31 cellular contexts compared by ENCODE assay signal in the genomic region with DNA sequence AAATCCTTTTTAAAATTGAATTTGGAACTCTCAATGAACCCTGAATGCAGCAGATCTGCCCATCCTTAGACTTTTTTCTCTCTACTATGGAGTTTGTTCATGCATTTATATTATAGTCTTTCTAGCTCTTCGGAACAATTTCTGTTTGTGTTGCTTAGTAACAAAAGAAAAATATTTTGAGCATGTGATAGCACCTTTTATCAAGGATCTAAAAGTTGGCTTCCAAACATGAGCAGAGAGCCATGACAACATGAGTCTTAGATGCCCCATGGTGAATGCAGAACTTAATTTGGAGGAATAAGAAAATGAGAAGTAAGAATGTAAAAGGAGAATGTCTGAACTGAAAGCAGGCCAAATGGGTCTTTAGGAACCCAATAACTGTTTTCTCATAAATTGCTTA.
DNase-seq lines count a peak whose midpoint lies in the region; ATAC-seq, FAIRE-seq and TF ChIP-seq lines count a peak whose summit lies in the region.
"Had no signal": no experiment of that assay in that cellular context is flagged by ENCODE, and none has a peak within 500 bp of the region (broad histone marks: within the 10 kb centered on the region; RNA-seq: fewer than 3 reads in every experiment).

No MANE protein-coding gene starts in this region.

- H2AFZ ChIP-seq in GM23338 = peak overlapping the region; percentile 78; the same call in 1 of the 2 replicates

- H3K79me2 ChIP-seq in GM23338 (replicated peaks; ENCODE audit: insufficient read depth) = no peaks in the 10 kb centered on the region

- H3K27ac Mint-ChIP-seq in GM23338 (no peak overlapping the region), mesothelial cell of epicardium (peak overlapping the region; percentile 47)
- H3K27ac Mint-ChIP-seq: activated CD4-positive, alpha-beta T cell treated with anti-CD3 and anti-CD28 coated beads, Interleukin-2, amount 10 ng/mL, durations not matched to agents 24 days and 14 days; activated naive CD8-positive, alpha-beta T cell; B cell; CD4-positive, alpha-beta memory T cell; endodermal cell; IgD-negative memory B cell had no signal

- no peaks in the 10 kb centered on the region for H3K9me3 Mint-ChIP-seq in GM23338
- H3K9me3 Mint-ChIP-seq in mesothelial cell of epicardium = peaks cover 4% of the 10 kb centered on the region
- H3K9me3 Mint-ChIP-seq: activated CD4-positive, alpha-beta T cell treated with anti-CD3 and anti-CD28 coated beads, Interleukin-2, amount 10 ng/mL, durations not matched to agents 24 days and 14 days had no signal

- no peaks in the 10 kb centered on the region for H3F3A ChIP-seq in GM23338 (replicated peaks; ENCODE audit: low read depth)

- no peaks in the 10 kb centered on the region for H3K27me3 ChIP-seq in GM23338 (ENCODE audit: insufficient read depth)
- H3K27me3 ChIP-seq: neutrophil had no signal

- H3K4me2 ChIP-seq in GM23338 = no peak overlapping the region

- no peaks in the 10 kb centered on the region for H4K20me1 ChIP-seq in GM23338 (replicated peaks; ENCODE audit: insufficient read depth)

- no peaks in the 10 kb centered on the region for H3K27me3 Mint-ChIP-seq in GM23338 (ENCODE audit: insufficient read depth, low read depth, poor library complexity)
- no peaks in the 10 kb centered on the region for H3K27me3 Mint-ChIP-seq in mesothelial cell of epicardium (ENCODE audit: low read depth)
- H3K27me3 Mint-ChIP-seq: activated CD4-positive, alpha-beta T cell treated with anti-CD3 and anti-CD28 coated beads, Interleukin-2, amount 10 ng/mL, durations not matched to agents 24 days and 14 days had no signal

- ATAC-seq in GM23338 (no peak), HG03175 (IDR thresholded peaks at IDR 0.05; ENCODE audit: unreplicated experiment) (no peak)
- ATAC-seq: left lobe of liver, sciatic nerve had no signal

- H3K4me1 Mint-ChIP-seq in GM23338 = peaks cover 35% of the 10 kb centered on the region
- H3K4me1 Mint-ChIP-seq in mesothelial cell of epicardium = peaks cover 6% of the 10 kb centered on the region
- H3K4me1 Mint-ChIP-seq: activated CD4-positive, alpha-beta T cell treated with anti-CD3 and anti-CD28 coated beads, Interleukin-2, amount 10 ng/mL, durations not matched to agents 24 days and 14 days; B cell; CD4-positive, alpha-beta memory T cell had no signal

- no peak for FAIRE-seq in GM19239 (lab: Jason Lieb, UNC)

- TF ChIP-seq CTCF in GM23338 (conservative IDR thresholded peaks at IDR 0.05; ENCODE audit: low read depth in 2 of 2) = no peak
- no peak for TF ChIP-seq CTCF in mesothelial cell of epicardium (IDR thresholded peaks at IDR 0.05; ENCODE audit: unreplicated experiment)

- H3K27ac ChIP-seq in GM23338 (ENCODE audit: low read depth) = no peak overlapping the region
- H3K27ac ChIP-seq: neutrophil, WERI-Rb-1 had no signal

- no peak for DNase-seq in GM23338 (ENCODE audit: low spot score)
- peak; percentile 6 for DNase-seq in NCI-H226
- DNase-seq in dermis blood vessel endothelial cell = peak; percentile 37
- DNase-seq in mesothelial cell of epicardium (ENCODE audit: low spot score in 2 of 2, unreplicated experiment in 2 of 2) = no peak
- no peak for DNase-seq in GM19239 (ENCODE audit: insufficient read length, low spot score)
- no peak for DNase-seq in activated CD8-positive, alpha-beta memory T cell treated with anti-CD3 and anti-CD28 coated beads, Interleukin-2, amount 50 U/mL, for 48 hours
- DNase-seq in activated CD4-positive, alpha-beta T cell treated with anti-CD3 and anti-CD28 coated beads, Interleukin-2, amount 50 U/mL, for 4 hours = no peak
- DNase-seq: ACHN; activated CD4-positive, alpha-beta T cell treated with anti-CD3 and anti-CD28 coated beads, Interleukin-2, amount 10 ng/mL, durations not matched to agents 24 days and 14 days; activated effector memory CD4-positive, alpha-beta T cell treated with Interleukin-2 at 50 U/mL for 16 hours; activated T-cell treated with anti-CD3 and anti-CD28 coated beads, Interleukin-2, amount 50 U/mL, for 1 hour; CD4-positive, alpha-beta memory T cell; EL; endodermal cell; foreskin melanocyte; hypothalamus; NCI-H1105; NCI-H2029; NCI-H524; SHP77 treated with DMSO at 0.1 percent for 48 hours; stimulated activated CD4-positive, alpha-beta T cell treated with anti-CD3 and anti-CD28 coated beads, Interleukin-4, amount 100 ng/mL, for 1 hour; SW 1271; WERI-Rb-1 had no signal

- H3K36me3 Mint-ChIP-seq in GM23338 (ENCODE audit: low read depth) = no peaks in the 10 kb centered on the region
- no peaks in the 10 kb centered on the region for H3K36me3 Mint-ChIP-seq in mesothelial cell of epicardium
- H3K36me3 Mint-ChIP-seq: activated naive CD8-positive, alpha-beta T cell; CD4-positive, alpha-beta memory T cell had no signal

- no peaks in the 10 kb centered on the region for H3K9me2 ChIP-seq in GM23338 (ENCODE audit: insufficient read depth)

- no peaks in the 10 kb centered on the region for H3K36me3 ChIP-seq in GM23338 (ENCODE audit: insufficient read depth)
- H3K36me3 ChIP-seq: neutrophil, WERI-Rb-1 had no signal

- no peak overlapping the region for H3K4me3 ChIP-seq in GM23338
- H3K4me3 ChIP-seq: coronary artery had no signal

- H3K4me3 Mint-ChIP-seq in GM23338 (no peak overlapping the region), mesothelial cell of epicardium (no peak overlapping the region)
- H3K4me3 Mint-ChIP-seq: activated CD4-positive, alpha-beta T cell treated with anti-CD3 and anti-CD28 coated beads, Interleukin-2, amount 10 ng/mL, durations not matched to agents 24 days and 14 days; activated naive CD8-positive, alpha-beta T cell; B cell; CD4-positive, alpha-beta memory T cell; endodermal cell; IgD-negative memory B cell had no signal

- H3K4me1 ChIP-seq in GM23338 (ENCODE audit: insufficient read depth) = peaks cover 15% of the 10 kb centered on the region

TF ChIP-seq in GM23338, 12 proteins besides CTCF, POLR2A, EP300 and RAD21 (continues in another document):
- no peak for TF ChIP-seq ZNF114 (CRISPR knock-in tag; IDR thresholded peaks at IDR 0.05)
- TF ChIP-seq NANOG (IDR thresholded peaks at IDR 0.05; ENCODE audit: borderline replicate concordance) = no peak
- TF ChIP-seq STAT1 (IDR thresholded peaks at IDR 0.05; ENCODE audit: unreplicated experiment) = no peak
- no peak for TF ChIP-seq EZH2phosphoT487 (IDR thresholded peaks at IDR 0.05; ENCODE audit: unreplicated experiment)
- TF ChIP-seq, protein P1, sequence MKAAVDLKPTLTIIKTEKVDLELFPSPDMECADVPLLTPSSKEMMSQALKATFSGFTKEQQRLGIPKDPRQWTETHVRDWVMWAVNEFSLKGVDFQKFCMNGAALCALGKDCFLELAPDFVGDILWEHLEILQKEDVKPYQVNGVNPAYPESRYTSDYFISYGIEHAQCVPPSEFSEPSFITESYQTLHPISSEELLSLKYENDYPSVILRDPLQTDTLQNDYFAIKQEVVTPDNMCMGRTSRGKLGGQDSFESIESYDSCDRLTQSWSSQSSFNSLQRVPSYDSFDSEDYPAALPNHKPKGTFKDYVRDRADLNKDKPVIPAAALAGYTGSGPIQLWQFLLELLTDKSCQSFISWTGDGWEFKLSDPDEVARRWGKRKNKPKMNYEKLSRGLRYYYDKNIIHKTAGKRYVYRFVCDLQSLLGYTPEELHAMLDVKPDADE (IDR thresholded peaks at IDR 0.05) = no peak
- TF ChIP-seq ZNF331 (CRISPR knock-in tag; IDR thresholded peaks at IDR 0.05; ENCODE audit: low read depth) = no peak
- no peak for TF ChIP-seq POLR2AphosphoS5 (IDR thresholded peaks at IDR 0.05; ENCODE audit: low read depth)
- TF ChIP-seq JUNB (IDR thresholded peaks at IDR 0.05; ENCODE audit: unreplicated experiment) = no peak
- no peak for TF ChIP-seq REST (IDR thresholded peaks at IDR 0.05; ENCODE audit: unreplicated experiment)
- TF ChIP-seq CREB1 (CRISPR knock-in tag; IDR thresholded peaks at IDR 0.05; ENCODE audit: low read depth) = no peak
- no peak for TF ChIP-seq EZH2 (IDR thresholded peaks at IDR 0.05; ENCODE audit: low read depth, unreplicated experiment)

Comparison
In these comparisons a context has a peak if more than half of its experiments do, and no peak if none do; other contexts are left out.
1. DNase-seq: peak in NCI-H226 (single experiment) and dermis blood vessel endothelial cell (single experiment); none in GM23338 (single experiment), mesothelial cell of epicardium (0 of 2), GM19239 (single experiment), activated CD8-positive, alpha-beta memory T cell treated with anti-CD3 and anti-CD28 coated beads, Interleukin-2, amount 50 U/mL, for 48 hours (single experiment) and activated CD4-positive, alpha-beta T cell treated with anti-CD3 and anti-CD28 coated beads, Interleukin-2, amount 50 U/mL, for 4 hours (0 of 2).